In the genomic region with DNA sequence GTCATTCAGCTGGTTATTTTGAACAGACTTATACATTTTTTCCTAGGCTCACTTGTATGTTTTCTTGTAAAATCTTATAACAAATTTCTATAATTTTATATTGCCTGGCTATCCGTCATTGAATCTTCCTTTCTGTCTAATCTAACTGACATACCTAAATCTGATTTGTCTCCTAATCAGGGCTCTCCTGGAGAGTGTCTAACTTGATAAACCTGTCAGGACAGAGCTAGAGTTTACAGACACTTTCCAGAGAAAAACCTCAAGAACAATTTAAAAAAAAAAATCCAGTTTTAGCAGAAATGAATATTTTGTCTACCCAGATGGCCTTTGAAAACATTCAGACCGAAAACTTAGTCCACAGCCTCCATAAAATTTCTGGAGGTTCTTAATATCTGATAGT, we compare ENCODE assay signal across 31 cellular contexts.
DNase-seq lines count a peak whose midpoint lies in the region; ATAC-seq and TF ChIP-seq lines count a peak whose summit lies in the region.
"Had no signal": no experiment of that assay in that cellular context is flagged by ENCODE, and none has a peak within 500 bp of the region (broad histone marks: within the 10 kb centered on the region; RNA-seq: fewer than 3 reads in every experiment).

No MANE protein-coding gene starts in this region.

- DNase-seq in SK-N-DZ (ENCODE audit: low spot score), result peak; percentile 93
- DNase-seq in SK-N-SH, result no peak
- no peak for DNase-seq in medulla oblongata (ENCODE audit: extremely low spot score)
- no peak for DNase-seq in NCI-H526 treated with DMSO at 0.1 percent for 48 hours (lab: John Stamatoyannopoulos, UW)
- DNase-seq in MV-4-11 (lab: John Stamatoyannopoulos, UW), result no peak
- DNase-seq: 8988T; ACHN; AML-193; BE2C; C1 segment of cervical spinal cord; Caco-2; Calu3; CD4-positive, alpha-beta memory T cell; CD4-positive, alpha-beta T cell; CD4-positive, CD25-positive, alpha-beta regulatory T cell; CD8-positive, alpha-beta memory T cell; CD8-positive, alpha-beta T cell; COR-L47; DMS 273 treated with DMSO at 0.1 percent for 48 hours; DMS153; DMS53; DMS79; DMS79 treated with DMSO at 0.1 percent for 48 hours; DND-41; EL had no signal

- no peak for TF ChIP-seq CTCF in SK-N-SH (IDR thresholded peaks at IDR 0.05)

- H2AFZ ChIP-seq in SK-N-SH (ENCODE audit: low read depth), result no peak overlapping the region

- no peak overlapping the region for H3K27ac ChIP-seq in SK-N-SH (ENCODE audit: low read depth in 2 of 2, low read length in 1 of 2)
- H3K27ac ChIP-seq: 22Rv1; A549; BLaER1; BLaER1 treated with 17β-estradiol and CSF1 and Interleukin-3, amounts not matched to agents 10 nM and 100 nM; C4-2B had no signal

- H3K4me2 ChIP-seq in SK-N-SH, result no peak overlapping the region
- H3K4me2 ChIP-seq: A549; BLaER1; BLaER1 treated with 17β-estradiol and CSF1 and Interleukin-3, amounts not matched to agents 10 nM and 100 nM had no signal

- TF ChIP-seq EP300 in SK-N-SH (IDR thresholded peaks at IDR 0.05; ENCODE audit: borderline replicate concordance in 1 of 2, low read depth in 1 of 2, low read length in 1 of 2), result no peak

- CTCF ChIA-PET in SK-N-SH (lab: Yijun Ruan, JAX), result no interaction called here

- no peaks in the 10 kb centered on the region for H3K9me2 ChIP-seq in SK-N-SH

- no peaks in the 10 kb centered on the region for H4K20me1 ChIP-seq in SK-N-SH (ENCODE audit: insufficient read depth)
- H4K20me1 ChIP-seq: BLaER1; BLaER1 treated with 17β-estradiol and CSF1 and Interleukin-3, amounts not matched to agents 10 nM and 100 nM had no signal

- no peaks in the 10 kb centered on the region for H3K27me3 ChIP-seq in SK-N-SH (ENCODE audit: insufficient read depth)
- H3K27me3 ChIP-seq: BE2C; BLaER1; BLaER1 treated with 17β-estradiol and CSF1 and Interleukin-3, amounts not matched to agents 10 nM and 100 nM had no signal

- TF ChIP-seq RAD21 in SK-N-SH (IDR thresholded peaks at IDR 0.05; ENCODE audit: low read length), result no peak

- H3F3A ChIP-seq in SK-N-SH (replicated peaks; ENCODE audit: insufficient read depth), result no peaks in the 10 kb centered on the region

- ATAC-seq in SK-N-SH treated with all-trans-retinoic acid at 6 μM for 48 hours, result no peak
- ATAC-seq: A549; CD8-positive, alpha-beta T cell had no signal

- H3K4me1 ChIP-seq in SK-N-SH (ENCODE audit: control insufficient read depth in 1 of 2, insufficient read depth in 2 of 2, low read depth in 1 of 2, low read length in 1 of 2), result no peaks in the 10 kb centered on the region; a peak in 1 of 4 replicates
- H3K4me1 ChIP-seq: A549; BE2C; BLaER1; BLaER1 treated with 17β-estradiol and CSF1 and Interleukin-3, amounts not matched to agents 10 nM and 100 nM; Caco-2 had no signal

- 16% methylated on average over 2 of the region's 2 CpGs for WGBS in SK-N-SH (ENCODE audit: low lambda C conversion rate)

- no peaks in the 10 kb centered on the region for H3K36me3 ChIP-seq in SK-N-SH (replicated peaks in 1 of 2; ENCODE audit: control insufficient read depth in 1 of 2, insufficient read depth in 2 of 2, low read length in 1 of 2)
- H3K36me3 ChIP-seq: BE2C; BLaER1; BLaER1 treated with 17β-estradiol and CSF1 and Interleukin-3, amounts not matched to agents 10 nM and 100 nM had no signal

- POLR2A ChIA-PET in SK-N-SH (lab: Yijun Ruan, JAX), result no interaction called here

- H3K9me3 ChIP-seq in SK-N-SH, result no peaks in the 10 kb centered on the region
- H3K9me3 ChIP-seq: A549, BE2C, BLaER1, Caco-2 had no signal

- H3K9ac ChIP-seq in SK-N-SH, result no peak overlapping the region
- H3K9ac ChIP-seq: BLaER1; BLaER1 treated with 17β-estradiol and CSF1 and Interleukin-3, amounts not matched to agents 10 nM and 100 nM had no signal

- H3K4me3 ChIP-seq in SK-N-SH (ENCODE audit: low read depth in 2 of 2, low read length in 1 of 2), result no peak overlapping the region
- H3K4me3 ChIP-seq: A549; BLaER1; BLaER1 treated with 17β-estradiol and CSF1 and Interleukin-3, amounts not matched to agents 10 nM and 100 nM had no signal

- H3K79me2 ChIP-seq in SK-N-SH (ENCODE audit: insufficient read depth), result no peaks in the 10 kb centered on the region

TF ChIP-seq in SK-N-SH, 30 proteins besides CTCF, POLR2A, EP300 and RAD21:
- TF ChIP-seq JUND (IDR thresholded peaks at IDR 0.05) (no peak), YY1 (IDR thresholded peaks at IDR 0.05; ENCODE audit: low read depth) (no peak), GATA2 (CRISPR knock-in tag; IDR thresholded peaks at IDR 0.05) (peak; percentile 29; the same call in 1 of the 2 replicates)

TF ChIP-seq in SK-N-SH treated with all-trans-retinoic acid at 6 μM for 48 hours, 23 proteins besides CTCF, POLR2A, EP300 and RAD21:
- TF ChIP-seq ISL1 (CRISPR knock-in tag; IDR thresholded peaks at IDR 0.05), result 0 out of 2 replicates have a peak, but pooled peaks have one; percentile 18
- TF ChIP-seq ZNF70 (CRISPR knock-in tag; IDR thresholded peaks at IDR 0.05), result no peak
- TF ChIP-seq ARNTL (CRISPR knock-in tag; IDR thresholded peaks at IDR 0.05; ENCODE audit: borderline replicate concordance, low read depth), result no peak
